9 cellular contexts compared by ENCODE assay signal in the genomic region with DNA sequence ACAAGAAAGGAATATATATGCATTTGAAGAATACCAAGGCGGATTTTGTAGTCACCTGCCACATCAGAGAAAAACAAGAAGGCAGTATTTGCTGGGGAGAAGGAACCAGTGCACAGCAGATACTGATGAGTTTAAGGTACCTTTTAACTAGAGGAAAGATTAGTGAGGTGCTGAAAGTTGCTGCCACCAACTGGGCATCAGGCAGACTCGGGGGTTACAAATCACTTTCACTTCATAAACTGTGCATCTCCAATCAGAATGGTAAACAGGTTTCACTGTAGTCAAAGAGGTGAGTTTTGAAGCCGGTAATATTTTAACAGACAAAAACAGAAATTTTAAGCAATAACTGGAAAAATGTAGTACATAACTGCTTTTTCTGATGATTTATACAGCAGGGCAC. TPM values are rescaled to one million over a fixed set of nuclear protein-coding genes. Genes with fewer than 3 reads are reported as not detected.
DNase-seq lines count a peak whose midpoint lies in the region; ATAC-seq and TF ChIP-seq lines count a peak whose summit lies in the region.
"Had no signal": no experiment of that assay in that cellular context is flagged by ENCODE, and none has a peak within 500 bp of the region (broad histone marks: within the 10 kb centered on the region; RNA-seq: fewer than 3 reads in every experiment).

No MANE protein-coding gene starts in this region.

- H3K4me3 ChIP-seq in right atrium auricular region = peak overlapping the region; percentile 20 to 88
- no peak overlapping the region for H3K4me3 ChIP-seq in RWPE2 (ENCODE audit: severe bottlenecking)
- peak overlapping the region in 1 of 2 donors; percentile 21 for H3K4me3 ChIP-seq in aorta (ENCODE audit: low read length in 2 of 2)
- no peak overlapping the region for H3K4me3 ChIP-seq in Caco-2 (ENCODE audit: low read depth, low read length)

- ATAC-seq in RWPE2 (ENCODE audit: low read depth) (no peak), foreskin keratinocyte (no peak), aorta (ENCODE audit: low FRiP score) (no peak), HG03565 (IDR thresholded peaks at IDR 0.05; ENCODE audit: unreplicated experiment) (no peak)

- BruUV-seq in Caco-2 (replicated peaks; lab: Mats Ljungman, UMichigan) = no TSS peak

- peak in 1 of 2 donors; percentile 64 for TF ChIP-seq CTCF in right atrium auricular region (IDR thresholded peaks at IDR 0.05)
- TF ChIP-seq CTCF in RWPE2 (IDR thresholded peaks at IDR 0.05; ENCODE audit: poor library complexity, severe bottlenecking) = peak; percentile 91
- peak; percentile 57 for TF ChIP-seq CTCF in foreskin keratinocyte (conservative IDR thresholded peaks at IDR 0.05)
- TF ChIP-seq CTCF in Caco-2 (IDR thresholded peaks at IDR 0.05; ENCODE audit: insufficient read depth in 1 of 2, low read depth in 1 of 2, low read length in 1 of 2, severe bottlenecking in 1 of 2, unreplicated experiment in 1 of 2) = no peak

- no peaks in the 10 kb centered on the region for H3K4me1 Mint-ChIP-seq in Caco-2 (ENCODE audit: low read depth, unreplicated experiment)
- H3K4me1 Mint-ChIP-seq: activated naive CD4-positive, alpha-beta T cell treated with anti-CD3 and anti-CD28 coated beads, Interleukin-2, amount 50 U/mL, for 24 hours had no signal

- 17 to 20% methylated on average over 3 of the region's 3 CpGs for WGBS in aorta, 2 donors

- no peak overlapping the region for H3K4me3 Mint-ChIP-seq in Caco-2 (ENCODE audit: unreplicated experiment)
- H3K4me3 Mint-ChIP-seq: activated naive CD4-positive, alpha-beta T cell treated with anti-CD3 and anti-CD28 coated beads, Interleukin-2, amount 50 U/mL, for 24 hours had no signal

- CTCF ChIA-PET in Caco-2 (lab: Charles Lee) = no interaction called here

- H3K27me3 ChIP-seq in right atrium auricular region = no peaks in the 10 kb centered on the region
- H3K27me3 ChIP-seq in RWPE2 (ENCODE audit: insufficient read depth, poor library complexity, severe bottlenecking) = no peaks in the 10 kb centered on the region
- H3K27me3 ChIP-seq in foreskin keratinocyte = peaks cover 10% of the 10 kb centered on the region
- H3K27me3 ChIP-seq in aorta (ENCODE audit: control insufficient read depth in 1 of 2, insufficient read depth in 2 of 2, low read length in 1 of 2) = no peaks in the 10 kb centered on the region
- H3K27me3 ChIP-seq in Caco-2 (replicated peaks; ENCODE audit: control insufficient read depth, insufficient read depth, low read length) = no peaks in the 10 kb centered on the region

- H3K9me3 Mint-ChIP-seq in Caco-2 (ENCODE audit: unreplicated experiment) = no peaks in the 10 kb centered on the region
- H3K9me3 Mint-ChIP-seq: activated naive CD4-positive, alpha-beta T cell treated with anti-CD3 and anti-CD28 coated beads, Interleukin-2, amount 50 U/mL, for 24 hours had no signal

- intact Hi-C loops in cardiac septum (cut with DNase I) = loop anchor here (5.0 to 10.0 kb wide), 3 partner anchors 77 to 156 kb away; no protein-coding TSS in a partner anchor
- intact Hi-C loops in aorta (cut with DNase I) = loop anchor here (5.0 to 10.0 kb wide), 3 partner anchors 39 to 287 kb away; no protein-coding TSS in a partner anchor
- intact Hi-C loops in Caco-2 (cut with micrococcal nuclease; ENCODE audit: unreplicated experiment) = loop anchor here (10.0 kb wide), 1 partner anchor 287 kb away; no protein-coding TSS in a partner anchor

- DNase-seq in right atrium auricular region (ENCODE audit: low spot score) (no peak), cardiac septum (ENCODE audit: low spot score) (no peak), RWPE2 (ENCODE audit: low spot score) (no peak), foreskin keratinocyte (peak in 1 of 2 donors; percentile 25), aorta (no peak), Caco-2 (no peak), NCI-H345 treated with DMSO at 0.1 percent for 48 hours (lab: John Stamatoyannopoulos, UW; ENCODE audit: unreplicated experiment) (no peak)

- H3K4me1 ChIP-seq in right atrium auricular region (peaks cover 0 to 6% of the 10 kb centered on the region in 2 donors), RWPE2 (ENCODE audit: insufficient read depth, poor library complexity, severe bottlenecking) (peaks cover 7% of the 10 kb centered on the region), foreskin keratinocyte (peaks cover 4% of the 10 kb centered on the region), aorta (ENCODE audit: control insufficient read depth in 1 of 2, insufficient read depth in 2 of 2, low read length in 2 of 2) (peaks cover 4 to 11% of the 10 kb centered on the region in 2 donors), Caco-2 (no peaks in the 10 kb centered on the region)

- H3K27ac ChIP-seq in right atrium auricular region (no peak overlapping the region), RWPE2 (ENCODE audit: poor library complexity, severe bottlenecking) (no peak overlapping the region), foreskin keratinocyte (no peak overlapping the region), aorta (ENCODE audit: low read depth in 1 of 2, low read length in 2 of 2) (peak overlapping the region; percentile 11 to 63)

- no peak overlapping the region for H3K27ac Mint-ChIP-seq in Caco-2 (ENCODE audit: unreplicated experiment)
- H3K27ac Mint-ChIP-seq: activated naive CD4-positive, alpha-beta T cell treated with anti-CD3 and anti-CD28 coated beads, Interleukin-2, amount 50 U/mL, for 24 hours had no signal

- POLR2A ChIA-PET in Caco-2 (lab: Charles Lee) = no interaction called here

- peaks cover 8% of the 10 kb centered on the region for H3K27me3 Mint-ChIP-seq in Caco-2 (ENCODE audit: insufficient read depth, unreplicated experiment)

- no peaks in the 10 kb centered on the region for H3K36me3 Mint-ChIP-seq in Caco-2 (ENCODE audit: insufficient read depth, unreplicated experiment)
- H3K36me3 Mint-ChIP-seq: activated naive CD4-positive, alpha-beta T cell treated with anti-CD3 and anti-CD28 coated beads, Interleukin-2, amount 50 U/mL, for 24 hours had no signal

- H3K9me3 ChIP-seq in right atrium auricular region (no peaks in the 10 kb centered on the region), RWPE2 (ENCODE audit: severe bottlenecking) (no peaks in the 10 kb centered on the region), aorta (ENCODE audit: control insufficient read depth, low read length) (no peaks in the 10 kb centered on the region), Caco-2 (no peaks in the 10 kb centered on the region)

- H3K36me3 ChIP-seq in right atrium auricular region (no peaks in the 10 kb centered on the region), RWPE2 (ENCODE audit: low read depth) (peaks cover 6% of the 10 kb centered on the region; the same call in 1 of the 2 replicates), aorta (ENCODE audit: control insufficient read depth in 1 of 2, insufficient read depth in 2 of 2, low read length in 1 of 2) (no peaks in the 10 kb centered on the region), Caco-2 (ENCODE audit: control insufficient read depth, insufficient read depth, low read length) (no peaks in the 10 kb centered on the region)

RNA-seq across cellular contexts. Expression of gene FBN1, which starts 4.1 kb away (rescaled TPM):
- 10 to 100 TPM; 57.1 to 84.9 TPM for total RNA-seq in right atrium auricular region
- 32.1 TPM for total RNA-seq in cardiac septum
- total RNA-seq in foreskin keratinocyte = 4.0 and 4.5 TPM in 2 replicates
- 1.2 and 1.3 TPM in 2 replicates for polyA plus RNA-seq in foreskin keratinocyte
- 100 to 1,000 TPM; 167 to 529 TPM for total RNA-seq in aorta
- 100 to 1,000 TPM in 1 of 2 donors, 10 to 100 TPM in 1; 24.7 to 115 TPM for polyA plus RNA-seq in aorta
- total RNA-seq in Caco-2 (2022) = 0.21 and 0.43 TPM in 2 replicates

Comparison
In these comparisons a context has a peak if more than half of its experiments do, and no peak if none do; other contexts are left out.
1. H3K27ac ChIP-seq: peak in aorta (2 of 2); none in right atrium auricular region (0 of 2), RWPE2 (single experiment) and foreskin keratinocyte (single experiment).
2. H3K4me3 ChIP-seq: peak in right atrium auricular region (2 of 2); none in RWPE2 (single experiment) and Caco-2 (single experiment).
3. CTCF ChIP-seq: peak in RWPE2 (single experiment) and foreskin keratinocyte (single experiment); none in Caco-2 (0 of 2).